In genomic region chrX:150225266-150225665, GRCh38 we compare ENCODE assay signal across 34 cellular contexts.
"Had no signal": no experiment of that assay in that cellular context is flagged by ENCODE, and none has a peak within 500 bp of the region (broad histone marks: within the 10 kb centered on the region; RNA-seq: fewer than 3 reads in every experiment).

No MANE protein-coding gene starts in this region.

- H2AFZ ChIP-seq: parathyroid adenoma had no signal

- H3K9ac ChIP-seq: parathyroid adenoma had no signal

- H3K36me3 Mint-ChIP-seq: activated naive CD4-positive, alpha-beta T cell treated with anti-CD3 and anti-CD28 coated beads, Interleukin-2, amount 10 ng/mL, durations not matched to agents 7 days and 5 days; activated naive CD8-positive, alpha-beta T cell treated with anti-CD3 and anti-CD28 coated beads, Interleukin-2, amount 10 ng/mL, durations not matched to agents 7 days and 5 days; brain; mesothelial cell of epicardium; naive thymus-derived CD4-positive, alpha-beta T cell; stimulated activated naive B cell treated with anti-CD40 and anti-IgM and Interleukin-4, amounts not matched to agents 10 μg/mL and 1 μg/mL and 100 μg/mL, for 72 hours had no signal

- H3K36me3 ChIP-seq: ascending aorta, cardiac muscle cell, heart left ventricle, left ventricle myocardium inferior, sigmoid colon, stomach, suprapubic skin, tibial nerve, WERI-Rb-1 had no signal

- H3K4me3 Mint-ChIP-seq: activated naive CD4-positive, alpha-beta T cell treated with anti-CD3 and anti-CD28 coated beads, Interleukin-2, amount 10 ng/mL, durations not matched to agents 7 days and 5 days; activated naive CD8-positive, alpha-beta T cell treated with anti-CD3 and anti-CD28 coated beads, Interleukin-2, amount 10 ng/mL, durations not matched to agents 7 days and 5 days; activated T-helper 1 cell treated with anti-CD3 and anti-CD28 coated beads, Interleukin-12 subunit alpha, Interleukin-12 subunit beta, Interleukin-2, Interleukin-4 antibody, amounts not matched to agents 30 ng/mL and 10 ng/mL and 1 ng/mL, durations not matched to agents 14 hours and 24 hours and 36 hours; brain; endodermal cell; mesothelial cell of epicardium; naive thymus-derived CD4-positive, alpha-beta T cell; neural crest cell; stimulated activated naive B cell treated with anti-CD40 and anti-IgM and Interleukin-4, amounts not matched to agents 10 μg/mL and 1 μg/mL and 100 μg/mL, for 72 hours; T-helper 1 cell treated with Interleukin-12 subunit alpha and Interleukin-12 subunit beta and Interleukin-4 antibody, amounts not matched to agents 30 μg/mL and 1 μg/mL, for 36 hours had no signal

- DNase-seq: activated CD4-positive, alpha-beta T cell treated with anti-CD3 and anti-CD28 coated beads, Interleukin-2, amount 50 U/mL, for 1 hour; activated CD4-positive, CD25-positive, alpha-beta regulatory T cell treated with anti-CD3 and anti-CD28 coated beads, Interleukin-2, amount 50 U/mL, for 72 hours; activated effector memory CD4-positive, alpha-beta T cell treated with anti-CD3 and anti-CD28 coated beads, Interleukin-2, amount 50 U/mL, for 16 hours; activated naive CD4-positive, alpha-beta T cell treated with anti-CD3 and anti-CD28 coated beads, Interleukin-2, amount 10 ng/mL, durations not matched to agents 7 days and 5 days; activated naive CD8-positive, alpha-beta T cell treated with anti-CD3 and anti-CD28 coated beads, Interleukin-2, amount 10 ng/mL, durations not matched to agents 7 days and 5 days; activated T-cell treated with anti-CD3 and anti-CD28 coated beads, Interleukin-2, amount 50 U/mL, for 1 hour; endodermal cell; foreskin keratinocyte; heart left ventricle; hypothalamus; left ventricle myocardium inferior; mammary epithelial cell; naive thymus-derived CD4-positive, alpha-beta T cell; nucleus accumbens; psoas muscle; sigmoid colon; small intestine; stimulated activated naive B cell treated with anti-CD40 and anti-IgM and Interleukin-4, amounts not matched to agents 10 μg/mL and 1 μg/mL and 100 μg/mL, for 72 hours; stomach; SW 1271; T-helper 9 cell; WERI-Rb-1 had no signal

- H3K27me3 ChIP-seq: ascending aorta, foreskin keratinocyte, sigmoid colon, stomach, suprapubic skin, tibial nerve had no signal

- ATAC-seq: esophagus mucosa; foreskin keratinocyte; heart left ventricle; naive thymus-derived CD4-positive, alpha-beta T cell; psoas muscle; stimulated activated naive B cell treated with anti-CD40 and anti-IgM and Interleukin-4, amounts not matched to agents 10 μg/mL and 1 μg/mL and 100 μg/mL, for 72 hours had no signal

- FAIRE-seq: islet of Langerhans, small intestine had no signal

- H3K4me1 Mint-ChIP-seq: brain; mesothelial cell of epicardium; neural crest cell; stimulated activated naive B cell treated with anti-CD40 and anti-IgM and Interleukin-4, amounts not matched to agents 10 μg/mL and 1 μg/mL and 100 μg/mL, for 72 hours had no signal

- H3K27ac Mint-ChIP-seq: activated naive CD4-positive, alpha-beta T cell treated with anti-CD3 and anti-CD28 coated beads, Interleukin-2, amount 10 ng/mL, durations not matched to agents 7 days and 5 days; activated naive CD8-positive, alpha-beta T cell treated with anti-CD3 and anti-CD28 coated beads, Interleukin-2, amount 10 ng/mL, durations not matched to agents 7 days and 5 days; activated T-helper 1 cell treated with anti-CD3 and anti-CD28 coated beads, Interleukin-12 subunit alpha, Interleukin-12 subunit beta, Interleukin-2, Interleukin-4 antibody, amounts not matched to agents 30 ng/mL and 10 ng/mL and 1 ng/mL, durations not matched to agents 14 hours and 24 hours and 36 hours; brain; endodermal cell; mesothelial cell of epicardium; naive thymus-derived CD4-positive, alpha-beta T cell; stimulated activated naive B cell treated with anti-CD40 and anti-IgM and Interleukin-4, amounts not matched to agents 10 μg/mL and 1 μg/mL and 100 μg/mL, for 72 hours; T-helper 1 cell treated with Interleukin-12 subunit alpha and Interleukin-12 subunit beta and Interleukin-4 antibody, amounts not matched to agents 30 μg/mL and 1 μg/mL, for 36 hours had no signal

- H3K79me2 ChIP-seq: parathyroid adenoma had no signal

- H3K27ac ChIP-seq: ascending aorta, cardiac muscle cell, foreskin keratinocyte, heart left ventricle, left ventricle myocardium inferior, parathyroid adenoma, psoas muscle, sigmoid colon, stomach, suprapubic skin, tibial nerve, WERI-Rb-1 had no signal

- H3K9me3 ChIP-seq: ascending aorta, heart left ventricle, left ventricle myocardium inferior, psoas muscle, sigmoid colon, stomach, suprapubic skin, tibial nerve had no signal

- H3K27me3 Mint-ChIP-seq: brain had no signal

- H3K4me3 ChIP-seq: ascending aorta, cardiac muscle cell, heart left ventricle, left ventricle myocardium inferior, psoas muscle, sigmoid colon, stomach, suprapubic skin, tibial nerve had no signal

- H3K9me3 Mint-ChIP-seq: activated naive CD4-positive, alpha-beta T cell treated with anti-CD3 and anti-CD28 coated beads, Interleukin-2, amount 10 ng/mL, durations not matched to agents 7 days and 5 days; activated naive CD8-positive, alpha-beta T cell treated with anti-CD3 and anti-CD28 coated beads, Interleukin-2, amount 10 ng/mL, durations not matched to agents 7 days and 5 days; activated T-helper 1 cell treated with anti-CD3 and anti-CD28 coated beads, Interleukin-12 subunit alpha, Interleukin-12 subunit beta, Interleukin-2, Interleukin-4 antibody, amounts not matched to agents 30 ng/mL and 10 ng/mL and 1 ng/mL, durations not matched to agents 14 hours and 24 hours and 36 hours; naive thymus-derived CD4-positive, alpha-beta T cell; stimulated activated naive B cell treated with anti-CD40 and anti-IgM and Interleukin-4, amounts not matched to agents 10 μg/mL and 1 μg/mL and 100 μg/mL, for 72 hours; T-helper 1 cell treated with Interleukin-12 subunit alpha and Interleukin-12 subunit beta and Interleukin-4 antibody, amounts not matched to agents 30 μg/mL and 1 μg/mL, for 36 hours had no signal

- H3K4me1 ChIP-seq: ascending aorta, foreskin keratinocyte, heart left ventricle, left ventricle myocardium inferior, parathyroid adenoma, psoas muscle, sigmoid colon, stomach, suprapubic skin, tibial nerve had no signal
